In the genomic region with DNA sequence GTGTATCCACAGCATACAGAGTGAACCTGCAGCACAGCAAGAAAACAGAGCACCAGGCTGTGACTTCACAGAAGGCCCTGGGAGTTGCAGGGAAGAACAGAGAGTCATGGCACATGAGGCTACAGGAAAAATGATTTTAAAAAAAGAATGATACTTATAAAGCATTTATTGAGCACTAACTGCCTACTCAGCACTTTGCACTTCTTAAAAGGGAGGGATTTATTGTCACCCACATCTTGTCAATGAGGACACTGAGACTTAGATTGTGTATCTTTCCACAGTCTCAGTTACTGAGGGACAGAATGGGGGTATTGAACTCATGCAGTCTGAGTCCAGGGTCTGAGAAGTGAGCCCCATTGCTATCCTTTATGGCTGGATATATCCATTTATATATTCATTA, we compare ENCODE assay signal across 28 cellular contexts.
"Had no signal": no experiment of that assay in that cellular context is flagged by ENCODE, and none has a peak within 500 bp of the region (broad histone marks: within the 10 kb centered on the region; RNA-seq: fewer than 3 reads in every experiment).

No MANE protein-coding gene starts in this region.

- H3K27ac ChIP-seq: neural progenitor cell, ovary, parathyroid adenoma, psoas muscle, skin epidermis, spleen, suprapubic skin, testis, tibial artery, transverse colon, upper lobe of right lung, uterus had no signal

- H3K9me3 ChIP-seq: ovary, psoas muscle, suprapubic skin, testis, tibial artery, transverse colon, upper lobe of right lung, uterus had no signal

- H3K79me2 ChIP-seq: parathyroid adenoma had no signal

- H2AFZ ChIP-seq: neural progenitor cell, parathyroid adenoma had no signal

- H3K9ac ChIP-seq: neural progenitor cell, parathyroid adenoma had no signal

- H3K4me3 ChIP-seq: neural progenitor cell, ovary, psoas muscle, skin epidermis, smooth muscle cell, spleen, suprapubic skin, testis, tibial artery, transverse colon, upper lobe of right lung, uterus had no signal

- H3K4me1 ChIP-seq: neural progenitor cell, parathyroid adenoma, psoas muscle, spleen, suprapubic skin, testis, tibial artery, transverse colon, upper lobe of right lung, uterus had no signal

- ATAC-seq: natural killer cell; psoas muscle; right cardiac atrium; sciatic nerve; stimulated activated memory B cell treated with anti-CD40 and anti-IgM and Interleukin-4, amounts not matched to agents 10 μg/mL and 1 μg/mL and 100 μg/mL, for 72 hours; stimulated activated naive CD8-positive, alpha-beta T cell treated with anti-CD3 and anti-CD28 coated beads, Interleukin-15, amount 100 ng/mL, for 72 hours; stimulated activated naive CD8-positive, alpha-beta T cell treated with anti-CD3 and anti-CD28 coated beads, Interleukin-15, Interleukin-2, amounts not matched to agents 100 U/mL and 50 U/mL, for 24 hours; upper lobe of right lung had no signal

- DNase-seq: natural killer cell; occipital lobe; ovary; posterior cingulate gyrus; psoas muscle; right cardiac atrium; spleen; stimulated activated CD4-positive, alpha-beta T cell treated with anti-CD3 and anti-CD28 coated beads, Interleukin-12 subunit alpha, Interleukin-12 subunit beta, amount 100 ng/mL, for 4 hours; stimulated activated CD4-positive, alpha-beta T cell treated with anti-CD3 and anti-CD28 coated beads, Interleukin-1b, Interleukin-23, amount 100 ng/mL, for 48 hours; stimulated activated CD4-positive, alpha-beta T cell treated with anti-CD3 and anti-CD28 coated beads, Interleukin-4, amount 100 ng/mL, for 1 hour; stimulated activated CD4-positive, alpha-beta T cell treated with anti-CD3 and anti-CD28 coated beads, Interleukin-4, amount 100 ng/mL, for 4 hours; stimulated activated CD8-positive, alpha-beta memory T cell treated with anti-CD3 and anti-CD28 coated beads, Interleukin-4, amount 100 ng/mL, for 48 hours; stimulated activated naive CD4-positive, alpha-beta T cell; stimulated activated naive CD8-positive, alpha-beta T cell treated with anti-CD3 and anti-CD28 coated beads, Interleukin-15, amount 100 ng/mL, for 72 hours; stimulated activated naive CD8-positive, alpha-beta T cell treated with anti-CD3 and anti-CD28 coated beads, Interleukin-15, Interleukin-2, amounts not matched to agents 100 U/mL and 50 U/mL, for 24 hours; substantia nigra; testis; tibial artery; transverse colon; upper lobe of right lung; uterus had no signal

- H3K27me3 ChIP-seq: neural progenitor cell, ovary, spleen, suprapubic skin, testis, tibial artery, transverse colon, upper lobe of right lung, uterus had no signal

- H3K36me3 ChIP-seq: neural progenitor cell, ovary, suprapubic skin, transverse colon, upper lobe of right lung, uterus had no signal

- H3K4me2 ChIP-seq: neural progenitor cell, smooth muscle cell had no signal
